Comparison of ENCODE assay signal across 20 cellular contexts in genomic region chr22:35219012-35219411, GRCh38. TPM values are rescaled to one million over a fixed set of nuclear protein-coding genes. Genes with fewer than 3 reads are reported as not detected.
DNase-seq lines count a peak whose midpoint lies in the region; ATAC-seq, FAIRE-seq and TF ChIP-seq lines count a peak whose summit lies in the region.
"Had no signal": no experiment of that assay in that cellular context is flagged by ENCODE, and none has a peak within 500 bp of the region (broad histone marks: within the 10 kb centered on the region; RNA-seq: fewer than 3 reads in every experiment).

No MANE protein-coding gene starts in this region.

- no peak overlapping the region for H3K9ac ChIP-seq in astrocyte (ENCODE audit: low read length)
- H3K9ac ChIP-seq: BLaER1 had no signal

- TF ChIP-seq POLR2A in stomach (IDR thresholded peaks at IDR 0.05): no peak

- H2AFZ ChIP-seq in astrocyte (ENCODE audit: low read depth, low read length): no peak overlapping the region

- H3K27ac Mint-ChIP-seq in astrocyte (ENCODE audit: unreplicated experiment): peak overlapping the region; percentile 84
- H3K27ac Mint-ChIP-seq in activated T-helper 2 cell treated with anti-CD3 and anti-CD28 coated beads, Interferon-gamma antibody, Interleukin-2, Interleukin-4, amounts not matched to agents 10 μg/mL and 5 μg/mL and 100 μg/mL, durations not matched to agents 14 hours and 24 hours and 36 hours: no peak overlapping the region

- no peak for TF ChIP-seq CTCF in astrocyte (IDR thresholded peaks at IDR 0.05; ENCODE audit: insufficient read depth, low read depth, low read length)
- TF ChIP-seq CTCF in stomach (IDR thresholded peaks at IDR 0.05): no peak

- H3K27ac ChIP-seq in astrocyte (ENCODE audit: low read depth, low read length) (no peak overlapping the region), stomach (no peak overlapping the region)
- H3K27ac ChIP-seq: BLaER1, gastroesophageal sphincter, pancreas, testis had no signal

- FAIRE-seq in HTR-8/SVneo (lab: Jason Lieb, UNC) (no peak), astrocyte (lab: Jason Lieb, UNC) (peak; percentile 94)
- FAIRE-seq: GM12892, islet of Langerhans, pancreas had no signal

- no peaks in the 10 kb centered on the region for H4K20me1 ChIP-seq in astrocyte (ENCODE audit: insufficient read depth, low read length)
- H4K20me1 ChIP-seq: BLaER1 had no signal

- TF ChIP-seq EP300 in stomach (IDR thresholded peaks at IDR 0.05): no peak

- H3K36me3 Mint-ChIP-seq in astrocyte (ENCODE audit: low read depth, unreplicated experiment): no peaks in the 10 kb centered on the region
- no peaks in the 10 kb centered on the region for H3K36me3 Mint-ChIP-seq in activated T-helper 2 cell treated with anti-CD3 and anti-CD28 coated beads, Interferon-gamma antibody, Interleukin-2, Interleukin-4, amounts not matched to agents 10 μg/mL and 5 μg/mL and 100 μg/mL, durations not matched to agents 14 hours and 24 hours and 36 hours (ENCODE audit: low read depth)

- peaks cover 17% of the 10 kb centered on the region for H3K4me1 Mint-ChIP-seq in astrocyte (ENCODE audit: low read depth, unreplicated experiment)
- H3K4me1 Mint-ChIP-seq in activated T-helper 2 cell treated with anti-CD3 and anti-CD28 coated beads, Interferon-gamma antibody, Interleukin-2, Interleukin-4, amounts not matched to agents 10 μg/mL and 5 μg/mL and 100 μg/mL, durations not matched to agents 14 hours and 24 hours and 36 hours (ENCODE audit: low read depth): no peaks in the 10 kb centered on the region

- H3K36me3 ChIP-seq in astrocyte (ENCODE audit: insufficient read depth, low read length): no peaks in the 10 kb centered on the region
- no peaks in the 10 kb centered on the region for H3K36me3 ChIP-seq in stomach
- H3K36me3 ChIP-seq: BLaER1, gastroesophageal sphincter, pancreas had no signal

- H3K4me3 Mint-ChIP-seq in astrocyte (ENCODE audit: unreplicated experiment): no peak overlapping the region
- H3K4me3 Mint-ChIP-seq in activated T-helper 2 cell treated with anti-CD3 and anti-CD28 coated beads, Interferon-gamma antibody, Interleukin-2, Interleukin-4, amounts not matched to agents 10 μg/mL and 5 μg/mL and 100 μg/mL, durations not matched to agents 14 hours and 24 hours and 36 hours (ENCODE audit: low read depth): no peak overlapping the region

- intact Hi-C loops in activated T-helper 2 cell treated with anti-CD3 and anti-CD28 coated beads, Interferon-gamma antibody, Interleukin-2, Interleukin-4, amounts not matched to agents 10 μg/mL and 5 μg/mL and 100 μg/mL, durations not matched to agents 14 hours and 24 hours and 36 hours (cut with micrococcal nuclease): no loop called here
- intact Hi-C loops in stomach (cut with DNase I; ENCODE audit: low total_unique reads): no loop called here

- H3K27me3 Mint-ChIP-seq in astrocyte (ENCODE audit: low read depth, unreplicated experiment): peaks cover 10% of the 10 kb centered on the region
- no peaks in the 10 kb centered on the region for H3K27me3 Mint-ChIP-seq in activated T-helper 2 cell treated with anti-CD3 and anti-CD28 coated beads, Interferon-gamma antibody, Interleukin-2, Interleukin-4, amounts not matched to agents 10 μg/mL and 5 μg/mL and 100 μg/mL, durations not matched to agents 14 hours and 24 hours and 36 hours (ENCODE audit: low read depth)

- peaks cover 3% of the 10 kb centered on the region for H3K4me1 ChIP-seq in astrocyte (ENCODE audit: insufficient read depth, low read length)
- H3K4me1 ChIP-seq in stomach: no peaks in the 10 kb centered on the region
- H3K4me1 ChIP-seq: BLaER1, gastroesophageal sphincter, pancreas, testis had no signal

- no peaks in the 10 kb centered on the region for H3K79me2 ChIP-seq in astrocyte (ENCODE audit: insufficient read depth, low read length)

- H3K9me3 ChIP-seq in astrocyte (ENCODE audit: insufficient read depth, low read depth, low read length) (peaks cover 5% of the 10 kb centered on the region), stomach (peaks cover 0 to 7% (median 0%) of the 10 kb centered on the region in 4 donors)
- H3K9me3 ChIP-seq: BLaER1, pancreas, testis had no signal

- no peak overlapping the region for H3K4me3 ChIP-seq in astrocyte (ENCODE audit: insufficient read depth, low read depth, low read length)
- H3K4me3 ChIP-seq in stomach: no peak overlapping the region
- H3K4me3 ChIP-seq: BLaER1, gastroesophageal sphincter, pancreas, testis had no signal

- no peak for ATAC-seq in HG03095 (IDR thresholded peaks at IDR 0.05; ENCODE audit: unreplicated experiment)
- ATAC-seq: gastroesophageal sphincter, Panc1, pancreas had no signal

- H3K9me3 Mint-ChIP-seq in astrocyte (ENCODE audit: unreplicated experiment): peaks cover 13% of the 10 kb centered on the region
- H3K9me3 Mint-ChIP-seq in activated T-helper 2 cell treated with anti-CD3 and anti-CD28 coated beads, Interferon-gamma antibody, Interleukin-2, Interleukin-4, amounts not matched to agents 10 μg/mL and 5 μg/mL and 100 μg/mL, durations not matched to agents 14 hours and 24 hours and 36 hours: no peaks in the 10 kb centered on the region

- 60 to 78% (median 72%) methylated on average over 3 of the region's 3 CpGs for WGBS in stomach, 5 donors

- no peak overlapping the region for H3K4me2 ChIP-seq in astrocyte (ENCODE audit: low read length)
- H3K4me2 ChIP-seq: BLaER1 had no signal

- DNase-seq in AG08396 (ENCODE audit: low spot score) (peak; percentile 30), HTR-8/SVneo (ENCODE audit: insufficient read length, low spot score) (peak; percentile 62), astrocyte (ENCODE audit: low read depth) (peak; percentile 67), islet precursor cell (peak; percentile 57), GM19240 (ENCODE audit: insufficient read length, low spot score) (no peak), stomach (no peak)
- no peak for DNase-seq in activated T-helper 2 cell treated with anti-CD3 and anti-CD28 coated beads, Interferon-gamma antibody, Interleukin-2, Interleukin-4, amounts not matched to agents 10 μg/mL and 5 μg/mL and 100 μg/mL, durations not matched to agents 14 hours and 24 hours and 36 hours (ENCODE audit: low spot score)
- DNase-seq: activated CD4-positive, alpha-beta T cell treated with anti-CD3 and anti-CD28 coated beads for 48 hours; DMS79 treated with DMSO at 0.1 percent for 48 hours; NCI-H1417 treated with DMSO at 0.1 percent for 48 hours; pancreas; stimulated activated CD4-positive, alpha-beta T cell treated with anti-CD3 and anti-CD28 coated beads, Interleukin-12 subunit alpha, Interleukin-12 subunit beta, amount 100 ng/mL, for 4 hours; T-helper 2 cell; testis had no signal

- H3K27me3 ChIP-seq in astrocyte (ENCODE audit: insufficient read depth, low read length) (peaks cover 2% of the 10 kb centered on the region), stomach (peaks cover 0 to 10% (median 0%) of the 10 kb centered on the region in 3 donors)
- H3K27me3 ChIP-seq: BLaER1, pancreas, testis had no signal

RNA-seq across cellular contexts. Expression of gene HMGXB4, which starts 38.3 kb away (rescaled TPM):
- total RNA-seq in astrocyte: 16.7 and 16.8 TPM in 2 replicates
- total RNA-seq in activated T-helper 2 cell treated with anti-CD3 and anti-CD28 coated beads, Interferon-gamma antibody, Interleukin-2, Interleukin-4, amounts not matched to agents 10 μg/mL and 5 μg/mL and 100 μg/mL, durations not matched to agents 14 hours and 24 hours and 36 hours: 41.8 and 42.3 TPM in 2 replicates
- 10 to 100 TPM; 13.3 to 31.0 (median 17.9) TPM for total RNA-seq in stomach
- 1 to 10 TPM; 4.8 to 8.6 (median 5.9) TPM for polyA plus RNA-seq in stomach

Comparison
In these comparisons a context has a peak if more than half of its experiments do, and no peak if none do; other contexts are left out.
1. DNase-seq: peak in AG08396 (single experiment), HTR-8/SVneo (single experiment), astrocyte (single experiment) and islet precursor cell (single experiment); none in activated T-helper 2 cell treated with anti-CD3 and anti-CD28 coated beads, Interferon-gamma antibody, Interleukin-2, Interleukin-4, amounts not matched to agents 10 μg/mL and 5 μg/mL and 100 μg/mL, durations not matched to agents 14 hours and 24 hours and 36 hours (single experiment), GM19240 (single experiment) and stomach (single experiment).